ENCODE assay signal across 29 cellular contexts in genomic region chr2:120690521-120690920, GRCh38. TPM values are rescaled to one million over a fixed set of nuclear protein-coding genes. Genes with fewer than 3 reads are reported as not detected.
"Had no signal": no experiment of that assay in that cellular context is flagged by ENCODE, and none has a peak within 500 bp of the region (broad histone marks: within the 10 kb centered on the region; RNA-seq: fewer than 3 reads in every experiment).

No MANE protein-coding gene starts in this region.

- H3K27ac Mint-ChIP-seq: naive B cell; naive thymus-derived CD8-positive, alpha-beta T cell; natural killer cell treated with Interleukin-12 subunit alpha and Interleukin-12 subunit beta and Interleukin-15 and Interleukin-18, amount 100 ng/mL, for 72 hours; nephron progenitor cell; progenitor cell of endocrine pancreas; stimulated activated effector memory CD8-positive, alpha-beta T cell treated with anti-CD3 and anti-CD28 coated beads, Interleukin-12 subunit alpha, Interleukin-12 subunit beta, amount 100 ng/mL, for 72 hours; stimulated activated naive B cell treated with anti-CD40 and anti-IgM and Interleukin-4, amounts not matched to agents 10 μg/mL and 1 μg/mL and 100 μg/mL, for 72 hours; stimulated activated naive CD8-positive, alpha-beta T cell treated with anti-CD3 and anti-CD28 coated beads, Interleukin-15, Interleukin-2, amounts not matched to agents 100 ng/mL and 50 ng/mL, for 24 hours had no signal

- DNase-seq: naive B cell; naive thymus-derived CD8-positive, alpha-beta T cell; nephron progenitor cell; occipital lobe; psoas muscle; right lobe of liver; stimulated activated CD4-positive, alpha-beta T cell treated with anti-CD3 and anti-CD28 coated beads, Interleukin-15, amount 100 ng/mL, for 24 hours; stimulated activated CD4-positive, alpha-beta T cell treated with anti-CD3 and anti-CD28 coated beads, Interleukin-2, amount 100 ng/mL, for 24 hours; stimulated activated CD4-positive, alpha-beta T cell treated with anti-CD3 and anti-CD28 coated beads, Interleukin-2, amount 100 ng/mL, for 48 hours; stimulated activated CD4-positive, alpha-beta T cell treated with anti-CD3 and anti-CD28 coated beads, Interleukin-4, amount 100 ng/mL, for 24 hours; stimulated activated naive B cell treated with anti-CD40 and anti-IgM and Interleukin-4, amounts not matched to agents 10 μg/mL and 1 μg/mL and 100 μg/mL, for 72 hours; stimulated activated naive CD4-positive, alpha-beta T cell treated with Interleukin-2 at 50 U/mL for 16 hours; stomach; thyroid gland; trophoblast cell; upper lobe of left lung had no signal

- H3K4me1 ChIP-seq: pancreas, psoas muscle, right lobe of liver, thyroid gland, vagina had no signal

- H3K9me3 ChIP-seq: pancreas, psoas muscle, right lobe of liver, stomach, thoracic aorta, thyroid gland, upper lobe of left lung, vagina had no signal

- H3K36me3 Mint-ChIP-seq: naive B cell; natural killer cell treated with Interleukin-12 subunit alpha and Interleukin-12 subunit beta and Interleukin-15 and Interleukin-18, amount 100 ng/mL, for 72 hours; stimulated activated effector memory CD8-positive, alpha-beta T cell treated with anti-CD3 and anti-CD28 coated beads, Interleukin-12 subunit alpha, Interleukin-12 subunit beta, amount 100 ng/mL, for 72 hours; stimulated activated naive B cell treated with anti-CD40 and anti-IgM and Interleukin-4, amounts not matched to agents 10 μg/mL and 1 μg/mL and 100 μg/mL, for 72 hours had no signal

- FAIRE-seq: pancreas, urothelium cell line had no signal

- ATAC-seq: naive thymus-derived CD8-positive, alpha-beta T cell; natural killer cell treated with Interleukin-12 subunit alpha and Interleukin-12 subunit beta and Interleukin-15 and Interleukin-18, amount 100 ng/mL, for 72 hours; pancreas; psoas muscle; right cardiac atrium; right lobe of liver; stimulated activated effector memory CD8-positive, alpha-beta T cell treated with anti-CD3 and anti-CD28 coated beads, Interleukin-12 subunit alpha, Interleukin-12 subunit beta, amount 100 ng/mL, for 72 hours; stimulated activated naive B cell treated with anti-CD40 and anti-IgM and Interleukin-4, amounts not matched to agents 10 μg/mL and 1 μg/mL and 100 μg/mL, for 72 hours had no signal

- H3K4me3 ChIP-seq: pancreas, psoas muscle, right lobe of liver, skin epidermis, smooth muscle cell, stomach, thoracic aorta, thyroid gland, tibial nerve, upper lobe of left lung, vagina had no signal

- H3K27ac ChIP-seq: pancreas, psoas muscle, right lobe of liver, skin epidermis, stomach, thoracic aorta, thyroid gland, tibial nerve, upper lobe of left lung, vagina had no signal

- H3K4me1 Mint-ChIP-seq: stimulated activated effector memory CD8-positive, alpha-beta T cell treated with anti-CD3 and anti-CD28 coated beads, Interleukin-12 subunit alpha, Interleukin-12 subunit beta, amount 100 ng/mL, for 72 hours had no signal

- H3K27me3 ChIP-seq: right lobe of liver, vagina had no signal

- H3K4me2 ChIP-seq: smooth muscle cell had no signal

- H3K36me3 ChIP-seq: pancreas, right lobe of liver, stomach, thoracic aorta, thyroid gland, tibial nerve, upper lobe of left lung, vagina had no signal

- H3K4me3 Mint-ChIP-seq: naive B cell; natural killer cell treated with Interleukin-12 subunit alpha and Interleukin-12 subunit beta and Interleukin-15 and Interleukin-18, amount 100 ng/mL, for 72 hours; nephron progenitor cell; neural crest cell; stimulated activated effector memory CD8-positive, alpha-beta T cell treated with anti-CD3 and anti-CD28 coated beads, Interleukin-12 subunit alpha, Interleukin-12 subunit beta, amount 100 ng/mL, for 72 hours; stimulated activated naive B cell treated with anti-CD40 and anti-IgM and Interleukin-4, amounts not matched to agents 10 μg/mL and 1 μg/mL and 100 μg/mL, for 72 hours; stimulated activated naive CD8-positive, alpha-beta T cell treated with anti-CD3 and anti-CD28 coated beads, Interleukin-15, Interleukin-2, amounts not matched to agents 100 ng/mL and 50 ng/mL, for 24 hours had no signal

- H3K9me3 Mint-ChIP-seq: natural killer cell treated with Interleukin-12 subunit alpha and Interleukin-12 subunit beta and Interleukin-15 and Interleukin-18, amount 100 ng/mL, for 72 hours; nephron progenitor cell; neural crest cell; stimulated activated effector memory CD8-positive, alpha-beta T cell treated with anti-CD3 and anti-CD28 coated beads, Interleukin-12 subunit alpha, Interleukin-12 subunit beta, amount 100 ng/mL, for 72 hours; stimulated activated naive CD8-positive, alpha-beta T cell treated with anti-CD3 and anti-CD28 coated beads, Interleukin-15, Interleukin-2, amounts not matched to agents 100 ng/mL and 50 ng/mL, for 24 hours had no signal

RNA-seq across cellular contexts. Expression of gene GLI2, which starts 45.1 kb away (rescaled TPM):
- total RNA-seq: naive thymus-derived CD8-positive, alpha-beta T cell had no signal
- polyA plus RNA-seq: naive thymus-derived CD8-positive, alpha-beta T cell had no signal
